28 cellular contexts compared by ENCODE assay signal in the genomic region with DNA sequence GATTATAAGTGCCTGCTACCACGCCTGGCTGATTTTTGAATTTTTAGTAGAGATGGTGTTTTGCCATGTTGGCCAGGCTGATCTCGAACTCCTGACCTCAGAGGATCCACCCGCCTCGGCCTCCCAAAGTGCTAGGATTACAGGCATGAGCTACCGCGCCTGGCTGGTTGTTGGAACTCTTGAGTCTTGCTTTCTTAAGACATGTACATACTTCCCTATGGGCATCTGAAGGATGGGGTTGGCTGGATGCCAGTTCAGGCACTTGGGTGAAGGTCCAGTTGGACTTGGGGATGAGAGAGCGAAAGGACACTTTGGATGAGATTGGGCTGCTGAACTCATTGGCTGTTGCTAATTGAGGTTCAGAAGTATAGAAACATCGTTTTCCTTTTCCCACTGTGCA. TPM values are rescaled to one million over a fixed set of nuclear protein-coding genes. Genes with fewer than 3 reads are reported as not detected.
A peak's percentile ranks its signal among the peaks of the same experiment; 100 is the strongest.
DNase-seq lines count a peak whose midpoint lies in the region; ATAC-seq, FAIRE-seq and TF ChIP-seq lines count a peak whose summit lies in the region.
"Had no signal": no experiment of that assay in that cellular context is flagged by ENCODE, and none has a peak within 500 bp of the region (broad histone marks: within the 10 kb centered on the region; RNA-seq: fewer than 3 reads in every experiment).

No MANE protein-coding gene starts in this region.

- H3K4me1 ChIP-seq in heart left ventricle (peaks cover 0 to 4% (median 0%) of the 10 kb centered on the region in 12 donors), PC-3 (ENCODE audit: insufficient read depth, low read length) (peaks cover 16% of the 10 kb centered on the region), HepG2 (ENCODE audit: insufficient read depth, low read length) (no peaks in the 10 kb centered on the region)
- H3K4me1 ChIP-seq: BE2C had no signal

- no peak for FAIRE-seq in HepG2 (lab: Jason Lieb, UNC)
- FAIRE-seq: GM12878, H1 had no signal

- WGBS in heart left ventricle, 4 donors = 81 to 91% (median 88%) methylated on average over 8 of the region's 8 CpGs
- WGBS in HepG2 (ENCODE audit: low lambda C conversion rate) = 93% methylated on average over 8 of the region's 8 CpGs

- H3K9me2 ChIP-seq in PC-3 (replicated peaks; ENCODE audit: low read length) = no peaks in the 10 kb centered on the region

- in situ Hi-C loops in HepG2 (cut with HindIII; ENCODE audit: extremely low pct_ligation_motif_present, low pct_unique_long_range_greater_than_20kb) = no loop called here

- H3K36me3 Mint-ChIP-seq in endothelial cell (ENCODE audit: low read depth, unreplicated experiment) (peaks cover 2% of the 10 kb centered on the region), nephron progenitor cell (ENCODE audit: low read depth) (peaks cover 40% of the 10 kb centered on the region)

- no peaks in the 10 kb centered on the region for H3K27me3 Mint-ChIP-seq in endothelial cell (ENCODE audit: unreplicated experiment)
- peaks cover 11% of the 10 kb centered on the region for H3K27me3 Mint-ChIP-seq in nephron progenitor cell (ENCODE audit: low read depth, poor library complexity)
- H3K27me3 Mint-ChIP-seq: CD8-positive, alpha-beta memory T cell had no signal

- peak overlapping the region in 11 of 12 donors; percentile 8 to 82 (median 70) for H3K27ac ChIP-seq in heart left ventricle
- 0 out of 2 replicates have a peak overlapping the region, but pooled peaks have one; percentile 11 for H3K27ac ChIP-seq in PC-3 (ENCODE audit: low read length)
- no peak overlapping the region for H3K27ac ChIP-seq in HepG2 (ENCODE audit: extremely low read length, insufficient read depth, low read length)
- H3K27ac ChIP-seq: 22Rv1, HL-60 had no signal

- CTCF ChIA-PET in PC-3 (lab: Charles Lee) (no interaction called here), HepG2 (lab: Yijun Ruan, JAX; ENCODE audit: low intra/inter-chr PET ratio, low total read pairs) (no interaction called here)

- no peaks in the 10 kb centered on the region for H3K9me3 ChIP-seq in heart left ventricle
- H3K9me3 ChIP-seq in PC-3 (ENCODE audit: low read length) = no peaks in the 10 kb centered on the region
- no peaks in the 10 kb centered on the region for H3K9me3 ChIP-seq in HepG2 (ENCODE audit: low read length)
- H3K9me3 ChIP-seq: BE2C had no signal

- no peaks in the 10 kb centered on the region for H3F3A ChIP-seq in PC-3 (ENCODE audit: low read length, unreplicated experiment)

- H3K4me2 ChIP-seq in PC-3 (ENCODE audit: low read length) (no peak overlapping the region), HepG2 (ENCODE audit: low read depth, low read length) (no peak overlapping the region)

- peak overlapping the region; percentile 76 for H3K27ac Mint-ChIP-seq in endothelial cell (ENCODE audit: unreplicated experiment)
- H3K27ac Mint-ChIP-seq in nephron progenitor cell = peak overlapping the region; percentile 77
- H3K27ac Mint-ChIP-seq: CD14-positive monocyte; CD8-positive, alpha-beta memory T cell had no signal

- DNase-seq in heart left ventricle (no peak), left cardiac atrium (no peak), PC-3 (no peak), endothelial cell (ENCODE audit: low spot score) (no peak), nephron progenitor cell (no peak), NCI-H2081 (lab: John Stamatoyannopoulos, UW) (no peak), HepG2 (ENCODE audit: low spot score) (no peak)
- DNase-seq: ACHN; BE2C; CD8-positive, alpha-beta memory T cell; DMS 273 treated with DMSO at 0.1 percent for 48 hours; DMS79; GDM1; HCEC 1CT; Kasumi-1; NCI-H1092 treated with DMSO at 0.1 percent for 48 hours; NCI-H1436; NCI-H187; NCI-H2171 treated with DMSO at 0.1 percent for 48 hours; NCI-H345; NCI-H524; NCI-H774 had no signal

- H3K9ac ChIP-seq in PC-3 (ENCODE audit: low read length) = no peak overlapping the region
- H3K9ac ChIP-seq in HepG2 (ENCODE audit: insufficient read depth, low read depth, low read length) = no peak overlapping the region

- intact Hi-C loops in heart left ventricle (cut with DNase I) = loop anchor here in 2 of 10 donors (5.0 to 10.0 kb wide), 2 partner anchors 40 to 47 kb away; partner anchors contain the start of genes ATG4A (in 1 of the 2) and PSMD10 (in 1 of the 2)
- intact Hi-C loops in left cardiac atrium (cut with DNase I) = no loop called here
- intact Hi-C loops in PC-3 (cut with micrococcal nuclease) = no loop called here
- intact Hi-C loops in HepG2 (cut with micrococcal nuclease; ENCODE audit: unreplicated experiment) = no loop called here

- H3K4me1 Mint-ChIP-seq in endothelial cell (ENCODE audit: unreplicated experiment) (peaks cover 17% of the 10 kb centered on the region), nephron progenitor cell (peaks cover 6% of the 10 kb centered on the region)
- H3K4me1 Mint-ChIP-seq: CD14-positive monocyte; CD8-positive, alpha-beta memory T cell had no signal

- no peak for TF ChIP-seq POLR2A in heart left ventricle (IDR thresholded peaks at IDR 0.05)
- no peak for TF ChIP-seq POLR2A in HepG2 (IDR thresholded peaks at IDR 0.05; ENCODE audit: insufficient read depth in 1 of 2, low read depth in 2 of 2, low read length in 2 of 2)

- POLR2A ChIA-PET in PC-3 (lab: Charles Lee; ENCODE audit: unreplicated experiment) (no interaction called here), HepG2 (lab: Yijun Ruan, JAX) (no interaction called here)

- H3K79me2 ChIP-seq in PC-3 (ENCODE audit: low read length) (no peaks in the 10 kb centered on the region), HepG2 (ENCODE audit: insufficient read depth, low read length) (no peaks in the 10 kb centered on the region)

- H3K4me3 ChIP-seq in heart left ventricle (no peak overlapping the region), PC-3 (ENCODE audit: low read length) (no peak overlapping the region), HepG2 (replicated peaks in 1 of 3; ENCODE audit: insufficient read depth in 1 of 3, low read depth in 2 of 3, low read length in 3 of 3) (no peak overlapping the region)
- H3K4me3 ChIP-seq: GM12878 had no signal

- H4K20me1 ChIP-seq in PC-3 (ENCODE audit: low read length) = no peaks in the 10 kb centered on the region
- no peaks in the 10 kb centered on the region for H4K20me1 ChIP-seq in HepG2 (ENCODE audit: insufficient read depth, low read length)

- TF ChIP-seq CTCF in heart left ventricle (IDR thresholded peaks at IDR 0.05) (no peak), PC-3 (conservative IDR thresholded peaks at IDR 0.05; ENCODE audit: low read depth, low read length) (no peak), endothelial cell (IDR thresholded peaks at IDR 0.05; ENCODE audit: unreplicated experiment) (no peak), nephron progenitor cell (IDR thresholded peaks at IDR 0.05) (no peak), HepG2 (CRISPR knock-in tag; IDR thresholded peaks at IDR 0.05) (no peak)

- H3K9me3 Mint-ChIP-seq in endothelial cell (ENCODE audit: unreplicated experiment) (no peaks in the 10 kb centered on the region), nephron progenitor cell (no peaks in the 10 kb centered on the region)
- H3K9me3 Mint-ChIP-seq: CD14-positive monocyte; CD8-positive, alpha-beta memory T cell had no signal

- ATAC-seq in heart left ventricle (no peak), left cardiac atrium (no peak), PC-3 (no peak), GM21360 (IDR thresholded peaks at IDR 0.05; ENCODE audit: unreplicated experiment) (no peak), HepG2 (no peak)
- ATAC-seq: GM12878 had no signal

- peaks cover 0 to 33% (median 15%) of the 10 kb centered on the region in 9 donors for H3K36me3 ChIP-seq in heart left ventricle
- peaks cover 9% of the 10 kb centered on the region for H3K36me3 ChIP-seq in PC-3 (ENCODE audit: low read depth, low read length)
- H3K36me3 ChIP-seq in HepG2 (replicated peaks in 1 of 2; ENCODE audit: control insufficient read depth in 1 of 2, insufficient read depth in 2 of 2, low read length in 2 of 2) = no peaks in the 10 kb centered on the region
- H3K36me3 ChIP-seq: BE2C had no signal

- no TSS peak for BruUV-seq in PC-3 (replicated peaks; lab: Mats Ljungman, UMichigan)
- BruUV-seq in HepG2 (replicated peaks; lab: Mats Ljungman, UMichigan) = no TSS peak

- TF ChIP-seq EP300 in HepG2 (IDR thresholded peaks at IDR 0.05; ENCODE audit: low read depth in 2 of 2, low read length in 2 of 2) (no peak), HepG2 (CRISPR knock-in tag; IDR thresholded peaks at IDR 0.05; ENCODE audit: borderline replicate concordance) (no peak)

- peaks cover 0 to 9% (median 0%) of the 10 kb centered on the region in 9 donors for H3K27me3 ChIP-seq in heart left ventricle
- H3K27me3 ChIP-seq in PC-3 (ENCODE audit: low read length) = no peaks in the 10 kb centered on the region
- no peaks in the 10 kb centered on the region for H3K27me3 ChIP-seq in HepG2 (ENCODE audit: control insufficient read depth in 1 of 2, insufficient read depth in 2 of 2, low read length in 2 of 2)
- H3K27me3 ChIP-seq: BE2C had no signal

- TF ChIP-seq RAD21 in HepG2 (CRISPR knock-in tag; IDR thresholded peaks at IDR 0.05) = no peak

- H3K4me3 Mint-ChIP-seq in endothelial cell (ENCODE audit: unreplicated experiment) (no peak overlapping the region), nephron progenitor cell (no peak overlapping the region)
- H3K4me3 Mint-ChIP-seq: CD14-positive monocyte; CD8-positive, alpha-beta memory T cell had no signal

- H2AFZ ChIP-seq in PC-3 (ENCODE audit: low read length) (no peak overlapping the region), HepG2 (ENCODE audit: low read length) (no peak overlapping the region)

RNA-seq across cellular contexts. Expression of gene ATG4A, which starts 40.5 kb away (rescaled TPM):
- 10 to 100 TPM; 15.0 to 22.5 (median 18.0) TPM for total RNA-seq in heart left ventricle
- polyA plus RNA-seq in heart left ventricle = 10 to 100 TPM; 11.0 to 22.7 TPM
- total RNA-seq in left cardiac atrium = 10 to 100 TPM; 17.2 to 18.1 TPM
- 15.0 and 21.0 TPM in 2 replicates for total RNA-seq in PC-3 (2014; rRNA removed)
- total RNA-seq in endothelial cell (ENCODE audit: unreplicated experiment) = 23.4 TPM
- total RNA-seq in HepG2 (2016; rRNA removed; fragmentation: Illumina TruSeq; extraction: Trizol) = 6.3 and 10.5 TPM in 2 replicates
- 1.0 and 1.5 TPM in 2 replicates for total RNA-seq in HepG2 (2016; cell fraction: cytosol; rRNA removed; fragmentation: Illumina TruSeq; extraction: Trizol; ENCODE audit: low read depth)
- total RNA-seq in HepG2 (2016; cell fraction: insoluble cytoplasmic fraction; rRNA removed; fragmentation: Illumina TruSeq; extraction: Trizol) = 5.5 and 9.2 TPM in 2 replicates
- 4.7 and 4.9 TPM in 2 replicates for total RNA-seq in HepG2 (2016; cell fraction: membrane; rRNA removed; fragmentation: Illumina TruSeq; extraction: Trizol)
- 3.6 and 4.0 TPM in 2 replicates for total RNA-seq in HepG2 (2016; cell fraction: nucleus; rRNA removed; fragmentation: Illumina TruSeq; extraction: Trizol)
- 3.0 and 3.3 TPM in 2 replicates for polyA plus RNA-seq in HepG2 (2011; rRNA removed)
- 1.3 and 2.3 TPM in 2 replicates for polyA plus RNA-seq in HepG2 (2011; cell fraction: cytosol; rRNA removed)
- polyA plus RNA-seq in HepG2 (2011; cell fraction: nucleus; rRNA removed) = 1.8 and 2.1 TPM in 2 replicates
- 2.3 and 2.9 TPM in 2 replicates for polyA plus RNA-seq in HepG2 (2012)
- 0.97 and 1.4 TPM in 2 replicates for polyA plus RNA-seq in HepG2 (2016; cell fraction: cytosol; fragmentation: Illumina TruSeq; extraction: Trizol; ENCODE audit: low read depth)
- polyA plus RNA-seq in HepG2 (2016; cell fraction: insoluble cytoplasmic fraction; fragmentation: Illumina TruSeq; extraction: Trizol; ENCODE audit: low read depth) = 8.4 and 10.2 TPM in 2 replicates
- 3.1 and 4.0 TPM in 2 replicates for polyA plus RNA-seq in HepG2 (2016; cell fraction: membrane; fragmentation: Illumina TruSeq; extraction: Trizol; ENCODE audit: low read depth)
- 7.6 and 8.0 TPM in 2 replicates for polyA plus RNA-seq in HepG2 (2016; cell fraction: nucleus; fragmentation: Illumina TruSeq; extraction: Trizol; ENCODE audit: insufficient read depth, low read depth)
- 2.2 and 8.2 TPM in 2 replicates for polyA minus RNA-seq in HepG2 (2011; rRNA and poly(A)+ RNA removed; ENCODE audit: low replicate concordance)
- 2.7 and 4.2 TPM in 2 replicates for polyA minus RNA-seq in HepG2 (2011; cell fraction: cytosol; rRNA and poly(A)+ RNA removed)
- polyA minus RNA-seq in HepG2 (2011; cell fraction: nucleus; rRNA and poly(A)+ RNA removed) = 2.3 and 6.5 TPM in 2 replicates

RNA-seq across cellular contexts. Expression of gene PSMD10, which starts 40.7 kb away (rescaled TPM):
- total RNA-seq in heart left ventricle (10 to 100 TPM; 14.9 to 23.3 (median 21.2) TPM), left cardiac atrium (10 to 100 TPM; 23.8 to 27.6 TPM), PC-3 (2014; rRNA removed) (88.2 and 102 TPM in 2 replicates), endothelial cell (ENCODE audit: unreplicated experiment) (49.2 TPM), HepG2 (2016; rRNA removed; fragmentation: Illumina TruSeq; extraction: Trizol) (65.3 and 105 TPM in 2 replicates)
- polyA plus RNA-seq in heart left ventricle (10 to 100 TPM; 15.5 to 33.4 TPM), HepG2 (2011; rRNA removed) (41.9 and 56.4 TPM in 2 replicates)
- total RNA-seq in HepG2 (2016; cell fraction: cytosol; rRNA removed; fragmentation: Illumina TruSeq; extraction: Trizol; ENCODE audit: low read depth) = 10.2 and 11.0 TPM in 2 replicates
- total RNA-seq in HepG2 (2016; cell fraction: insoluble cytoplasmic fraction; rRNA removed; fragmentation: Illumina TruSeq; extraction: Trizol) = 65.9 and 116 TPM in 2 replicates
- total RNA-seq in HepG2 (2016; cell fraction: membrane; rRNA removed; fragmentation: Illumina TruSeq; extraction: Trizol) = 20.0 and 23.4 TPM in 2 replicates
- 23.9 and 24.4 TPM in 2 replicates for total RNA-seq in HepG2 (2016; cell fraction: nucleus; rRNA removed; fragmentation: Illumina TruSeq; extraction: Trizol)
- polyA plus RNA-seq in HepG2 (2011; cell fraction: cytosol; rRNA removed) = 37.0 and 54.8 TPM in 2 replicates
- 7.5 and 11.9 TPM in 2 replicates for polyA plus RNA-seq in HepG2 (2011; cell fraction: nucleus; rRNA removed)
- 48.2 and 48.7 TPM in 2 replicates for polyA plus RNA-seq in HepG2 (2012)
- 9.3 and 9.4 TPM in 2 replicates for polyA plus RNA-seq in HepG2 (2016; cell fraction: cytosol; fragmentation: Illumina TruSeq; extraction: Trizol; ENCODE audit: low read depth)
- 101 and 109 TPM in 2 replicates for polyA plus RNA-seq in HepG2 (2016; cell fraction: insoluble cytoplasmic fraction; fragmentation: Illumina TruSeq; extraction: Trizol; ENCODE audit: low read depth)
- 14.3 and 16.3 TPM in 2 replicates for polyA plus RNA-seq in HepG2 (2016; cell fraction: membrane; fragmentation: Illumina TruSeq; extraction: Trizol; ENCODE audit: low read depth)
- polyA plus RNA-seq in HepG2 (2016; cell fraction: nucleus; fragmentation: Illumina TruSeq; extraction: Trizol; ENCODE audit: insufficient read depth, low read depth) = 29.3 and 31.7 TPM in 2 replicates
- 14.0 and 23.7 TPM in 2 replicates for polyA minus RNA-seq in HepG2 (2011; rRNA and poly(A)+ RNA removed; ENCODE audit: low replicate concordance)
- 18.8 and 21.3 TPM in 2 replicates for polyA minus RNA-seq in HepG2 (2011; cell fraction: cytosol; rRNA and poly(A)+ RNA removed)
- polyA minus RNA-seq in HepG2 (2011; cell fraction: nucleus; rRNA and poly(A)+ RNA removed) = 12.8 and 13.1 TPM in 2 replicates
